14 cellular contexts compared by ENCODE assay signal in genomic region chr21:22120616-22121266, GRCh38.
DNase-seq lines count a peak whose midpoint lies in the region; ATAC-seq and TF ChIP-seq lines count a peak whose summit lies in the region.
"Had no signal": no experiment of that assay in that cellular context is flagged by ENCODE, and none has a peak within 500 bp of the region (broad histone marks: within the 10 kb centered on the region; RNA-seq: fewer than 3 reads in every experiment).

No MANE protein-coding gene starts in this region.

- H3K27me3 ChIP-seq in HUES48 (ENCODE audit: control insufficient read depth, insufficient read depth, low read length) (no peaks in the 10 kb centered on the region), SU-DHL-6 (ENCODE audit: low read length) (no peaks in the 10 kb centered on the region), gastroesophageal sphincter (no peaks in the 10 kb centered on the region)
- H3K27me3 ChIP-seq: uterus had no signal

- no peak for TF ChIP-seq POLR2A in gastroesophageal sphincter (IDR thresholded peaks at IDR 0.05)

- ATAC-seq in gastroesophageal sphincter, result no peak
- ATAC-seq: right cardiac atrium had no signal

- no peak overlapping the region for H2AFZ ChIP-seq in SU-DHL-6 (ENCODE audit: low read depth, low read length, severe bottlenecking)

- no peaks in the 10 kb centered on the region for H4K20me1 ChIP-seq in SU-DHL-6 (ENCODE audit: low read depth, low read length)

- no peak overlapping the region for H3K4me2 ChIP-seq in SU-DHL-6 (ENCODE audit: low read depth, low read length, poor library complexity, severe bottlenecking)

- H3K36me3 ChIP-seq in HUES48 (ENCODE audit: control insufficient read depth, insufficient read depth, low read length), result no peaks in the 10 kb centered on the region
- no peaks in the 10 kb centered on the region for H3K36me3 ChIP-seq in SU-DHL-6 (ENCODE audit: low read length)
- no peaks in the 10 kb centered on the region for H3K36me3 ChIP-seq in gastroesophageal sphincter
- H3K36me3 ChIP-seq: uterus had no signal

- H3K9ac ChIP-seq in HUES48 (ENCODE audit: low read depth, low read length) (peak overlapping the region; percentile 7; the same call in 1 of the 2 replicates), SU-DHL-6 (ENCODE audit: low read length) (no peak overlapping the region)

- no peak for TF ChIP-seq EP300 in gastroesophageal sphincter (IDR thresholded peaks at IDR 0.05)

- DNase-seq in iPS-NIHi7 (ENCODE audit: extremely low spot score) (peak; percentile 18), KG1 (lab: John Stamatoyannopoulos, UW) (no peak), cerebellar cortex (ENCODE audit: low spot score) (no peak), medulla oblongata (ENCODE audit: extremely low spot score) (no peak)
- DNase-seq: activated T-cell treated with anti-CD3 and anti-CD28 coated beads, Interleukin-2, amount 50 U/mL, for 24 hours; CD4-positive, alpha-beta T cell; MV-4-11; NK-92 treated with Interleukin-12 subunit alpha and Interleukin-12 subunit beta, amount 100 ng/mL, for 24 hours; uterus had no signal

- peak; percentile 43 for TF ChIP-seq CTCF in C4-2B (conservative IDR thresholded peaks at IDR 0.05)
- peak; percentile 37 for TF ChIP-seq CTCF in SU-DHL-6 (IDR thresholded peaks at IDR 0.05; ENCODE audit: insufficient read depth, low read length, poor library complexity, severe bottlenecking)
- no peak for TF ChIP-seq CTCF in gastroesophageal sphincter (IDR thresholded peaks at IDR 0.05)

- H3K4me3 ChIP-seq in HUES48 (ENCODE audit: low read depth, low read length), result no peak overlapping the region
- H3K4me3 ChIP-seq in SU-DHL-6 (ENCODE audit: insufficient read depth, low read length, poor library complexity, severe bottlenecking), result no peak overlapping the region
- no peak overlapping the region for H3K4me3 ChIP-seq in gastroesophageal sphincter
- H3K4me3 ChIP-seq: uterus had no signal

- H3K4me1 ChIP-seq in HUES48 (ENCODE audit: control insufficient read depth, insufficient read depth, low read length) (no peaks in the 10 kb centered on the region), gastroesophageal sphincter (no peaks in the 10 kb centered on the region)
- H3K4me1 ChIP-seq: uterus had no signal

- WGBS in gastroesophageal sphincter (ENCODE audit: low coverage in 1 of 2), 2 donors, result 58 to 87% methylated on average over 4 to 13 of the region's 14 CpGs

- H3K27ac ChIP-seq in C4-2B, result no peak overlapping the region; the same call in 1 of the 2 replicates
- no peak overlapping the region for H3K27ac ChIP-seq in HUES48 (ENCODE audit: low read depth, low read length)
- H3K27ac ChIP-seq in SU-DHL-6 (ENCODE audit: low read depth, low read length), result no peak overlapping the region
- no peak overlapping the region for H3K27ac ChIP-seq in gastroesophageal sphincter
- H3K27ac ChIP-seq: uterus had no signal

- H3K9me3 ChIP-seq in HUES48 (ENCODE audit: control insufficient read depth, insufficient read depth, low read length) (0 out of 2 replicates have a peak, but pooled peaks cover 4% of the 10 kb centered on the region), SU-DHL-6 (ENCODE audit: insufficient read depth, low read length) (no peaks in the 10 kb centered on the region), gastroesophageal sphincter (peaks cover 0 to 5% (median 0%) of the 10 kb centered on the region in 3 donors)
- H3K9me3 ChIP-seq: uterus had no signal

- H3K9me2 ChIP-seq in SU-DHL-6 (replicated peaks; ENCODE audit: insufficient read depth, low read length), result no peaks in the 10 kb centered on the region

- no peaks in the 10 kb centered on the region for H3F3A ChIP-seq in SU-DHL-6 (ENCODE audit: insufficient read depth)

- H3K79me2 ChIP-seq in SU-DHL-6 (ENCODE audit: insufficient read depth, low read length), result no peaks in the 10 kb centered on the region

Comparison
In these comparisons a context has a peak if more than half of its experiments do, and no peak if none do; other contexts are left out.
1. CTCF ChIP-seq: peak in C4-2B (single experiment) and SU-DHL-6 (single experiment); none in gastroesophageal sphincter (0 of 4).